ENCODE assay signal across 24 cellular contexts in the genomic region with DNA sequence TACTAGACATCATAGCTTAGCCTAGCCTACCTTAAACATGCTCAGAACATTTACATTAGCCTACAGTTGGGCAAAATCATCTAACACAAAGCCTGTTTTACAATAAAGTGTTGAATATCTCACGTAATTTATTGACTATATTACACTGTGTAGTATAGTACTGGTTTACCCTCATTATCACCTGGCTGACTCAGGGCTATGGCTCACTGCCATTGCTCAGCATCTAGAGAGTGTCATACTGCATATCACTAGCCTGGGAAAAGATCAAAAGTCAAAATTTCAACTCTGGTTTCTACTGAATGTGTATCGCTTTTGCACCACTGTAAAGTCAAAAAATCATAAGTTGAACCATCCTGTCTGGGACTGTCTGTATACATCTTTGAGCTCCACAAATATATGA.
"Had no signal": no experiment of that assay in that cellular context is flagged by ENCODE, and none has a peak within 500 bp of the region (broad histone marks: within the 10 kb centered on the region; RNA-seq: fewer than 3 reads in every experiment).

No MANE protein-coding gene starts in this region.

- H3K36me3 Mint-ChIP-seq: activated naive CD8-positive, alpha-beta T cell treated with anti-CD3 and anti-CD28 coated beads, Interleukin-2, amount 10 ng/mL, durations not matched to agents 7 days and 5 days; naive B cell; T-cell; type B pancreatic cell had no signal

- ATAC-seq: activated CD4-positive, alpha-beta T cell treated with anti-CD3 and anti-CD28 coated beads for 36 hours; T-cell had no signal

- H3K4me3 ChIP-seq: esophagus squamous epithelium, left ventricle myocardium inferior, lung, ovary, right lobe of liver had no signal

- H3K4me3 Mint-ChIP-seq: activated CD4-positive, alpha-beta T cell treated with anti-CD3 and anti-CD28 coated beads for 36 hours; activated naive CD4-positive, alpha-beta T cell treated with anti-CD3 and anti-CD28 coated beads for 36 hours; activated naive CD8-positive, alpha-beta T cell treated with anti-CD3 and anti-CD28 coated beads, Interleukin-2, amount 10 ng/mL, durations not matched to agents 7 days and 5 days; naive B cell; stimulated activated naive CD8-positive, alpha-beta T cell treated with anti-CD3 and anti-CD28 coated beads, Interleukin-15, Interleukin-2, amounts not matched to agents 100 ng/mL and 50 ng/mL, for 24 hours; T-cell; T-helper 2 cell treated with Interferon-gamma antibody and Interleukin-4, amounts not matched to agents 5 μg/mL and 100 μg/mL, for 36 hours; type B pancreatic cell had no signal

- H3K27ac Mint-ChIP-seq: activated CD4-positive, alpha-beta T cell treated with anti-CD3 and anti-CD28 coated beads for 36 hours; activated naive CD4-positive, alpha-beta T cell treated with anti-CD3 and anti-CD28 coated beads for 36 hours; activated naive CD8-positive, alpha-beta T cell treated with anti-CD3 and anti-CD28 coated beads, Interleukin-2, amount 10 ng/mL, durations not matched to agents 7 days and 5 days; naive B cell; progenitor cell of endocrine pancreas; stimulated activated naive CD8-positive, alpha-beta T cell treated with anti-CD3 and anti-CD28 coated beads, Interleukin-15, Interleukin-2, amounts not matched to agents 100 ng/mL and 50 ng/mL, for 24 hours; T-cell; T-helper 2 cell treated with Interferon-gamma antibody and Interleukin-4, amounts not matched to agents 5 μg/mL and 100 μg/mL, for 36 hours; type B pancreatic cell had no signal

- H3K4me1 Mint-ChIP-seq: naive B cell had no signal

- DNase-seq: activated CD4-positive, alpha-beta T cell treated with anti-CD3 and anti-CD28 coated beads for 36 hours; activated CD4-positive, alpha-beta T cell treated with anti-CD3 and anti-CD28 coated beads, Interleukin-2, amount 50 U/mL, for 4 hours; activated CD4-positive, CD25-positive, alpha-beta regulatory T cell; activated CD8-positive, alpha-beta memory T cell treated with anti-CD3 and anti-CD28 coated beads for 24 hours; activated effector memory CD4-positive, alpha-beta T cell treated with anti-CD3 and anti-CD28 coated beads, Interleukin-2, amount 50 U/mL, for 16 hours; activated naive CD4-positive, alpha-beta T cell treated with anti-CD3 and anti-CD28 coated beads for 36 hours; activated naive CD8-positive, alpha-beta T cell treated with anti-CD3 and anti-CD28 coated beads, Interleukin-2, amount 10 ng/mL, durations not matched to agents 7 days and 5 days; amniotic stem cell; brain microvascular endothelial cell; central memory CD4-positive, alpha-beta T cell; esophagus squamous epithelium; left ventricle myocardium inferior; naive B cell; ovary; right lobe of liver; stimulated activated CD4-positive, alpha-beta T cell treated with anti-CD3 and anti-CD28 coated beads, Interleukin-12 subunit alpha, Interleukin-12 subunit beta, amount 100 ng/mL, for 4 hours; stimulated activated CD4-positive, alpha-beta T cell treated with anti-CD3 and anti-CD28 coated beads, Interleukin-4, amount 100 ng/mL, for 1 hour; substantia nigra; T-cell had no signal

- H3K9me3 ChIP-seq: esophagus squamous epithelium, left ventricle myocardium inferior, ovary, right lobe of liver had no signal

- H3K27me3 Mint-ChIP-seq: progenitor cell of endocrine pancreas, type B pancreatic cell had no signal

- H3K4me1 ChIP-seq: left ventricle myocardium inferior, right lobe of liver had no signal

- H3K9me3 Mint-ChIP-seq: activated naive CD4-positive, alpha-beta T cell treated with anti-CD3 and anti-CD28 coated beads for 36 hours; activated naive CD8-positive, alpha-beta T cell treated with anti-CD3 and anti-CD28 coated beads, Interleukin-2, amount 10 ng/mL, durations not matched to agents 7 days and 5 days; stimulated activated naive CD8-positive, alpha-beta T cell treated with anti-CD3 and anti-CD28 coated beads, Interleukin-15, Interleukin-2, amounts not matched to agents 100 ng/mL and 50 ng/mL, for 24 hours; T-helper 2 cell treated with Interferon-gamma antibody and Interleukin-4, amounts not matched to agents 5 μg/mL and 100 μg/mL, for 36 hours; type B pancreatic cell had no signal

- H3K36me3 ChIP-seq: brain microvascular endothelial cell, esophagus squamous epithelium, left ventricle myocardium inferior, ovary, right lobe of liver had no signal
